ENCODE assay signal across 8 cellular contexts in genomic region chr11:65419773-65420481, GRCh38. TPM values are rescaled to one million over a fixed set of nuclear protein-coding genes. Genes with fewer than 3 reads are reported as not detected.
DNase-seq lines count a peak whose midpoint lies in the region; ATAC-seq, FAIRE-seq and TF ChIP-seq lines count a peak whose summit lies in the region.

No MANE protein-coding gene starts in this region.

- H3K4me2 ChIP-seq in GM12878 (ENCODE audit: control insufficient read depth, insufficient read depth): peak overlapping the region; percentile 100

- no peak for TF ChIP-seq RAD21 in GM12878 (IDR thresholded peaks at IDR 0.05; ENCODE audit: insufficient read depth, low read depth, low read length)

- intact Hi-C loops in Calu3 (cut with micrococcal nuclease; ENCODE audit: unreplicated experiment) (loop anchor here (5.0 kb wide), 1 partner anchor 38 kb away; the partner anchor contains the start of gene SLC25A45), GM12878 (cut with micrococcal nuclease; ENCODE audit: unreplicated experiment) (loop anchor here (2.0 to 5.0 kb wide), 4 partner anchors 21 to 152 kb away; partner anchors contain the start of genes FAM89B and ZNRD2)

- peak overlapping the region; percentile 63 for H3K4me3 ChIP-seq in Jurkat, Clone E6-1 (ENCODE audit: low read length)
- H3K4me3 ChIP-seq in GM12878: peak overlapping the region; percentile 79

- H3K9ac ChIP-seq in GM12878 (ENCODE audit: control insufficient read depth, insufficient read depth, low read length): peak overlapping the region; percentile 99

- H3K4me1 ChIP-seq in GM12878 (ENCODE audit: control insufficient read depth, insufficient read depth, low read length): peaks cover 51% of the 10 kb centered on the region

- no peak for TF ChIP-seq EP300 in GM12878 (IDR thresholded peaks at IDR 0.05; ENCODE audit: borderline replicate concordance in 1 of 2, control insufficient read depth in 1 of 2, low read depth in 2 of 2, low read length in 2 of 2)

- SMC1A ChIA-PET in GM12878 (lab: Charles Lee; ENCODE audit: uncharacterized antibody, unreplicated experiment): interaction anchor here (1.0 to 12.7 kb wide), 16 partner anchors 10 to 193 kb away, joined by 3 to 232 read pairs (median 8); partner anchors contain the start of genes FAM89B and MALAT1

- DNase-seq in Calu3 (peak; percentile 89), GM12878 (ENCODE audit: low read depth, low spot score) (no peak), hepatic stellate cell (ENCODE audit: low spot score) (peak; percentile 87), putamen (ENCODE audit: low spot score) (peak; percentile 92)
- DNase-seq in Jurkat, Clone E6-1 (ENCODE audit: low read depth, low spot score): no peak

- H3K36me3 Mint-ChIP-seq in Calu3 (ENCODE audit: insufficient read depth, unreplicated experiment): peaks cover 80% of the 10 kb centered on the region

- peak overlapping the region; percentile 100 for H3K27ac ChIP-seq in GM12878 (ENCODE audit: control insufficient read depth, insufficient read depth)

- H3K9me3 ChIP-seq in GM12878 (replicated peaks; ENCODE audit: control insufficient read depth, insufficient read depth, low read length): no peaks in the 10 kb centered on the region

- peaks cover 16% of the 10 kb centered on the region for H3K27me3 Mint-ChIP-seq in Calu3 (ENCODE audit: unreplicated experiment)

- H3K4me3 Mint-ChIP-seq in Calu3 (ENCODE audit: low read depth, unreplicated experiment): peak overlapping the region; percentile 72

- peaks cover 13% of the 10 kb centered on the region for H4K20me1 ChIP-seq in GM12878 (ENCODE audit: control insufficient read depth, insufficient read depth)

- TF ChIP-seq POLR2A in GM12878 (IDR thresholded peaks at IDR 0.05; ENCODE audit: low read depth, low read length): peak; percentile 78

- in situ Hi-C loops in GM12878 (cut with MboI): loop anchor here (5.0 to 10.0 kb wide), 2 partner anchors 87 to 555 kb away; no protein-coding TSS in a partner anchor

- POLR2A ChIA-PET in GM12878 (lab: Charles Lee): interaction anchor here (0.6 to 13.6 kb wide), 34 partner anchors 10 to 218 kb away, joined by 3 to 323 read pairs (median 4); partner anchors contain the start of genes FRMD8, MALAT1, SCYL1 and SIPA1

- RAD21 ChIA-PET in GM12878 (lab: Charles Lee; ENCODE audit: unreplicated experiment): interaction anchor here (0.5 to 15.3 kb wide), 17 partner anchors 10 to 168 kb away, joined by 3 to 282 read pairs (median 5); partner anchors contain the start of genes MALAT1 and SCYL1

- peaks cover 68% of the 10 kb centered on the region for H3K4me1 Mint-ChIP-seq in Calu3 (ENCODE audit: low read depth, unreplicated experiment)

- H2AFZ ChIP-seq in GM12878 (ENCODE audit: control insufficient read depth, low read depth, low read length): no peak overlapping the region

- H3K36me3 ChIP-seq in GM12878 (ENCODE audit: control insufficient read depth in 2 of 2, insufficient read depth in 2 of 2, low read length in 1 of 2): no peaks in the 10 kb centered on the region

- 0% methylated on average over 6 of the region's 6 CpGs for WGBS in GM12878 (ENCODE audit: insufficient coverage, insufficient replicate concordance, low lambda C conversion rate, missing lambda C conversion rate)

- H3K9me3 Mint-ChIP-seq in Calu3 (ENCODE audit: low read depth, unreplicated experiment): no peaks in the 10 kb centered on the region

- no TSS peak for BruUV-seq in Calu3 (replicated peaks; lab: Mats Ljungman, UMichigan)
- BruUV-seq in GM12878 (replicated peaks; lab: Mats Ljungman, UMichigan): no TSS peak

- TF ChIP-seq CTCF in Calu3 (IDR thresholded peaks at IDR 0.05; ENCODE audit: unreplicated experiment): no peak
- no peak for TF ChIP-seq CTCF in GM12878 (IDR thresholded peaks at IDR 0.05 in 2 of 3, conservative IDR thresholded peaks at IDR 0.05 in 1 of 3; ENCODE audit: control insufficient read depth in 2 of 3, extremely low read depth in 1 of 3, insufficient read depth in 1 of 3, low read depth in 3 of 3, low read length in 3 of 3)

- H3K27me3 ChIP-seq in GM12878 (replicated peaks in 1 of 2; ENCODE audit: control insufficient read depth in 2 of 2, insufficient read depth in 2 of 2, low read length in 1 of 2): no peaks in the 10 kb centered on the region

- ATAC-seq in SK-N-SH treated with all-trans-retinoic acid at 6 μM for 48 hours (peak; percentile 7; the same call in 2 of the 3 replicates), GM12878 (no peak), HG03521 (IDR thresholded peaks at IDR 0.05; ENCODE audit: unreplicated experiment) (no peak), HG03378 (IDR thresholded peaks at IDR 0.05; ENCODE audit: unreplicated experiment) (no peak)

- H3K27ac Mint-ChIP-seq in Calu3 (ENCODE audit: unreplicated experiment): peak overlapping the region; percentile 99

- peaks cover 88% of the 10 kb centered on the region for H3K79me2 ChIP-seq in GM12878 (ENCODE audit: control insufficient read depth, insufficient read depth, low read length)

- CTCF ChIA-PET in Calu3 (lab: Charles Lee) (interaction anchor here (0.7 to 2.3 kb wide), 7 partner anchors 18 to 440 kb away, joined by 3 to 11 read pairs (median 5); partner anchors contain the start of gene MUS81), GM12878 (lab: Yijun Ruan, JAX) (interaction anchor here (0.7 to 15.3 kb wide), 18 partner anchors 9 to 88 kb away, joined by 3 to 362 read pairs (median 4); partner anchors contain the start of gene MALAT1)

- no peak for FAIRE-seq in GM12878 (lab: Jason Lieb, UNC)

TF ChIP-seq in SK-N-SH treated with all-trans-retinoic acid at 6 μM for 48 hours, 23 proteins besides CTCF, POLR2A, EP300 and RAD21 (continues in another document):
- TF ChIP-seq ZNF8 (CRISPR knock-in tag; IDR thresholded peaks at IDR 0.05) (no peak), TCF4 (CRISPR knock-in tag; IDR thresholded peaks at IDR 0.05; ENCODE audit: borderline replicate concordance) (no peak)

TF ChIP-seq in GM12878, 131 proteins besides CTCF, POLR2A, EP300 and RAD21 (continues in another document):
- peak; percentile 60 to 67; a peak in 3 of 4 replicates for TF ChIP-seq IKZF2 (IDR thresholded peaks at IDR 0.05)

RNA-seq across cellular contexts. Expression of gene NEAT1, which starts 2.7 kb away (rescaled TPM):
- 605 and 821 TPM in 2 replicates for total RNA-seq in Calu3 (2022)
- 25.7 TPM for polyA plus RNA-seq in Jurkat, Clone E6-1 (2012; ENCODE audit: insufficient read depth, insufficient read length)
- 259 and 262 TPM in 2 replicates for total RNA-seq in GM12878 (2013; cell fraction: nucleolus; rRNA removed)
- 13.6 and 14.0 TPM in 2 replicates for total RNA-seq in GM12878 (2014; rRNA removed)
- 40.5 and 44.2 TPM in 2 replicates for total RNA-seq in GM12878 (2014; rRNA removed; fragmentation: Illumina TruSeq; extraction: Trizol)
- total RNA-seq in GM12878 (2021): 174 and 225 TPM in 2 replicates
- polyA plus RNA-seq in GM12878 (2011; ENCODE audit: low read depth): 275 TPM
- polyA plus RNA-seq in GM12878 (2011; rRNA removed): 151 and 247 TPM in 2 replicates
- polyA plus RNA-seq in GM12878 (2011; cell fraction: cytosol; rRNA removed): 64.2 and 104 TPM in 2 replicates
- 342 and 617 TPM in 2 replicates for polyA plus RNA-seq in GM12878 (2011; cell fraction: nucleus; rRNA removed)
- 284 and 343 TPM in 2 replicates for polyA plus RNA-seq in GM12878 (2012)
- polyA plus RNA-seq in GM12878 (2014; fragmentation: Illumina TruSeq; extraction: Trizol): 167 and 254 TPM in 2 replicates
- polyA plus RNA-seq in GM12878 (2014; fragmentation: Nextera tagmentation; extraction: Ambion mirVana): 10 to 100 TPM; 24.3 to 98.2 TPM
- polyA plus RNA-seq in GM12878 (2014; rRNA removed): 314 and 328 TPM in 2 replicates
- polyA plus RNA-seq in GM12878 (2016; fragmentation: Nextera tagmentation; extraction: Ambion mirVana): 10 to 100 TPM; 27.7 to 28.3 TPM
- polyA minus RNA-seq in GM12878 (2011; rRNA and poly(A)+ RNA removed): 72.0 and 79.5 TPM in 2 replicates
- 13.8 and 14.9 TPM in 2 replicates for polyA minus RNA-seq in GM12878 (2011; cell fraction: cytosol; rRNA and poly(A)+ RNA removed)
- polyA minus RNA-seq in GM12878 (2011; cell fraction: nucleus; rRNA and poly(A)+ RNA removed): 125 and 169 TPM in 2 replicates

RNA-seq across cellular contexts. Expression of gene FRMD8, which starts 33.5 kb away (rescaled TPM):
- total RNA-seq in Calu3 (2022): 40.2 and 51.9 TPM in 2 replicates
- polyA plus RNA-seq in Jurkat, Clone E6-1 (2012; ENCODE audit: insufficient read depth, insufficient read length): 13.4 TPM
- 52.5 and 60.5 TPM in 2 replicates for total RNA-seq in GM12878 (2013; cell fraction: nucleolus; rRNA removed)
- 40.9 and 47.5 TPM in 2 replicates for total RNA-seq in GM12878 (2014; rRNA removed)
- total RNA-seq in GM12878 (2014; rRNA removed; fragmentation: Illumina TruSeq; extraction: Trizol): 12.2 and 14.3 TPM in 2 replicates
- total RNA-seq in GM12878 (2021): 65.1 and 69.4 TPM in 2 replicates
- polyA plus RNA-seq in GM12878 (2011; ENCODE audit: low read depth): 8.2 TPM
- 8.0 and 18.4 TPM in 2 replicates for polyA plus RNA-seq in GM12878 (2011; rRNA removed)
- polyA plus RNA-seq in GM12878 (2011; cell fraction: cytosol; rRNA removed): 28.1 and 42.6 TPM in 2 replicates
- 58.9 and 140 TPM in 2 replicates for polyA plus RNA-seq in GM12878 (2011; cell fraction: nucleus; rRNA removed)
- 14.9 and 21.0 TPM in 2 replicates for polyA plus RNA-seq in GM12878 (2012)
- 6.6 and 14.0 TPM in 2 replicates for polyA plus RNA-seq in GM12878 (2014; fragmentation: Illumina TruSeq; extraction: Trizol)
- 1 to 10 TPM; 8.3 TPM for polyA plus RNA-seq in GM12878 (2014; fragmentation: Nextera tagmentation; extraction: Ambion mirVana)
- 53.8 and 55.9 TPM in 2 replicates for polyA plus RNA-seq in GM12878 (2014; rRNA removed)
- 10 to 100 TPM; 37.7 to 42.4 TPM for polyA plus RNA-seq in GM12878 (2016; fragmentation: Nextera tagmentation; extraction: Ambion mirVana)
- 26.0 and 32.5 TPM in 2 replicates for polyA minus RNA-seq in GM12878 (2011; rRNA and poly(A)+ RNA removed)
- polyA minus RNA-seq in GM12878 (2011; cell fraction: cytosol; rRNA and poly(A)+ RNA removed): 21.4 and 21.8 TPM in 2 replicates
- 33.6 and 61.0 TPM in 2 replicates for polyA minus RNA-seq in GM12878 (2011; cell fraction: nucleus; rRNA and poly(A)+ RNA removed)

RNA-seq across cellular contexts. Expression of gene SLC25A45, which starts 37.5 kb away (rescaled TPM):
- total RNA-seq in Calu3 (2022) (2.9 and 4.0 TPM in 2 replicates), GM12878 (2014; rRNA removed) (19.4 and 22.8 TPM in 2 replicates), GM12878 (2014; rRNA removed; fragmentation: Illumina TruSeq; extraction: Trizol) (10.8 and 13.1 TPM in 2 replicates), GM12878 (2021) (28.6 and 29.1 TPM in 2 replicates)
- 10.5 TPM for polyA plus RNA-seq in Jurkat, Clone E6-1 (2012; ENCODE audit: insufficient read depth, insufficient read length)
- total RNA-seq in GM12878 (2013; cell fraction: nucleolus; rRNA removed): 23.1 and 23.7 TPM in 2 replicates
- 10.7 TPM for polyA plus RNA-seq in GM12878 (2011; ENCODE audit: low read depth)
- polyA plus RNA-seq in GM12878 (2011; rRNA removed) (9.2 and 15.4 TPM in 2 replicates), GM12878 (2014; fragmentation: Illumina TruSeq; extraction: Trizol) (15.5 and 17.8 TPM in 2 replicates), GM12878 (2014; fragmentation: Nextera tagmentation; extraction: Ambion mirVana) (1 to 10 TPM; 4.1 to 9.7 TPM), GM12878 (2014; rRNA removed) (33.7 and 35.5 TPM in 2 replicates), GM12878 (2016; fragmentation: Nextera tagmentation; extraction: Ambion mirVana) (10 to 100 TPM; 31.0 to 35.2 TPM)
- polyA plus RNA-seq in GM12878 (2011; cell fraction: cytosol; rRNA removed): 20.7 and 25.7 TPM in 2 replicates
- polyA plus RNA-seq in GM12878 (2011; cell fraction: nucleus; rRNA removed): 46.7 and 57.3 TPM in 2 replicates
- 17.8 and 25.4 TPM in 2 replicates for polyA plus RNA-seq in GM12878 (2012)
- 3.9 and 9.1 TPM in 2 replicates for polyA minus RNA-seq in GM12878 (2011; rRNA and poly(A)+ RNA removed)
- 1.9 and 4.7 TPM in 2 replicates for polyA minus RNA-seq in GM12878 (2011; cell fraction: cytosol; rRNA and poly(A)+ RNA removed)
- 6.6 and 8.6 TPM in 2 replicates for polyA minus RNA-seq in GM12878 (2011; cell fraction: nucleus; rRNA and poly(A)+ RNA removed)

Comparison
In these comparisons a context has a peak if more than half of its experiments do, and no peak if none do; other contexts are left out.
1. DNase-seq: peak in Calu3 (single experiment), hepatic stellate cell (single experiment) and putamen (single experiment); none in Jurkat, Clone E6-1 (single experiment) and GM12878 (single experiment).